In genomic region chr14:24160850-24161804, GRCh38 we compare ENCODE assay signal across 8 cellular contexts. TPM values are rescaled to one million over a fixed set of nuclear protein-coding genes. Genes with fewer than 3 reads are reported as not detected.
DNase-seq lines count a peak whose midpoint lies in the region; ATAC-seq and TF ChIP-seq lines count a peak whose summit lies in the region.

A gene with protein sequence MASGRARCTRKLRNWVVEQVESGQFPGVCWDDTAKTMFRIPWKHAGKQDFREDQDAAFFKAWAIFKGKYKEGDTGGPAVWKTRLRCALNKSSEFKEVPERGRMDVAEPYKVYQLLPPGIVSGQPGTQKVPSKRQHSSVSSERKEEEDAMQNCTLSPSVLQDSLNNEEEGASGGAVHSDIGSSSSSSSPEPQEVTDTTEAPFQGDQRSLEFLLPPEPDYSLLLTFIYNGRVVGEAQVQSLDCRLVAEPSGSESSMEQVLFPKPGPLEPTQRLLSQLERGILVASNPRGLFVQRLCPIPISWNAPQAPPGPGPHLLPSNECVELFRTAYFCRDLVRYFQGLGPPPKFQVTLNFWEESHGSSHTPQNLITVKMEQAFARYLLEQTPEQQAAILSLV (plus strand): TSS chr14:24161265. CDS start chr14:24162145, 880 bp downstream.

- H3K27me3 Mint-ChIP-seq in progenitor cell of endocrine pancreas: no peaks in the 10 kb centered on the region

- no peaks in the 10 kb centered on the region for H3K9me3 Mint-ChIP-seq in progenitor cell of endocrine pancreas (ENCODE audit: low read depth)

- TF ChIP-seq CTCF in GM13977 (IDR thresholded peaks at IDR 0.05; ENCODE audit: extremely low read depth, insufficient read depth, missing control alignments) (peak; percentile 90), progenitor cell of endocrine pancreas (IDR thresholded peaks at IDR 0.05; ENCODE audit: unreplicated experiment) (peak; percentile 97)

- intact Hi-C loops in T-helper 1 cell treated with Interleukin-12 subunit alpha and Interleukin-12 subunit beta and Interleukin-4 antibody, amounts not matched to agents 30 ng/mL and 1 ng/mL, for 36 hours (cut with micrococcal nuclease): loop anchor here (1.0 kb wide), 16 partner anchors 10 to 171 kb away; partner anchors contain the start of genes CHMP4A, EMC9, GMPR2 and IPO4
- intact Hi-C loops in left cardiac atrium (cut with DNase I): no loop called here

- peaks cover 24% of the 10 kb centered on the region for H3K36me3 Mint-ChIP-seq in progenitor cell of endocrine pancreas (ENCODE audit: insufficient read depth)

- H3K4me3 Mint-ChIP-seq in progenitor cell of endocrine pancreas (ENCODE audit: low read depth): peak within 1 kb of the TSS; percentile 81

- H3K27ac Mint-ChIP-seq in progenitor cell of endocrine pancreas: peak within 1 kb of the TSS; percentile 97

- H3K4me1 Mint-ChIP-seq in progenitor cell of endocrine pancreas (ENCODE audit: low read depth): peaks cover 16% of the 10 kb centered on the region

- in situ Hi-C loops in GM13977 (cut with MboI; ENCODE audit: low pct_unique_long_range_greater_than_20kb, low sequenced_read_pairs, unreplicated experiment): no loop called here

- peak; percentile 94 for DNase-seq in GM13977 (ENCODE audit: low spot score)
- DNase-seq in NCI-H146 treated with DMSO at 0.1 percent for 48 hours (lab: John Stamatoyannopoulos, UW; ENCODE audit: unreplicated experiment): peak; percentile 92
- peak; percentile 90 for DNase-seq in amniotic epithelial cell (ENCODE audit: low read depth)
- DNase-seq in left cardiac atrium: peak; percentile 97
- DNase-seq in progenitor cell of endocrine pancreas (ENCODE audit: low spot score, unreplicated experiment): peak; percentile 96
- DNase-seq in ureter (ENCODE audit: low spot score): peak; percentile 98

- ATAC-seq in HG02884 (IDR thresholded peaks at IDR 0.05; ENCODE audit: unreplicated experiment) (peak; percentile 77), left cardiac atrium (peak; percentile 93 to 96)

RNA-seq across cellular contexts. Expression of the gene that starts here (rescaled TPM):
- 304 and 321 TPM in 2 replicates for total RNA-seq in T-helper 1 cell treated with Interleukin-12 subunit alpha and Interleukin-12 subunit beta and Interleukin-4 antibody, amounts not matched to agents 30 ng/mL and 1 ng/mL, for 36 hours
- 10 to 100 TPM; 44.7 to 84.6 TPM for total RNA-seq in left cardiac atrium
- total RNA-seq in progenitor cell of endocrine pancreas: 57.4 and 62.4 TPM in 2 replicates
- total RNA-seq in ureter: 101 TPM

Comparison
In these comparisons a context has a peak if more than half of its experiments do, and no peak if none do; other contexts are left out.
1. Peak in every context shown above with its lines: DNase-seq and ATAC-seq.